Comparison of ENCODE assay signal across 14 cellular contexts in genomic region chr4:110064295-110064694, GRCh38.
DNase-seq lines count a peak whose midpoint lies in the region; ATAC-seq and TF ChIP-seq lines count a peak whose summit lies in the region.
"Had no signal": no experiment of that assay in that cellular context is flagged by ENCODE, and none has a peak within 500 bp of the region (broad histone marks: within the 10 kb centered on the region; RNA-seq: fewer than 3 reads in every experiment).

No MANE protein-coding gene starts in this region.

- H3K9me1 ChIP-seq in IMR-90 (ENCODE audit: insufficient read depth, low read length): peaks cover 5% of the 10 kb centered on the region; the same call in 1 of the 2 replicates

- no TSS peak for BruUV-seq in IMR-90 (replicated peaks; lab: Mats Ljungman, UMichigan)

- no peak overlapping the region for H2AK9ac ChIP-seq in IMR-90 (replicated peaks; ENCODE audit: low read depth, low read length, poor library complexity)

- POLR2A ChIA-PET in IMR-90 (lab: Charles Lee; ENCODE audit: unreplicated experiment): no interaction called here

- intact Hi-C loops in IMR-90 (cut with micrococcal nuclease): no loop called here

- CTCF ChIA-PET in IMR-90 (lab: Yijun Ruan, JAX): interaction anchor here (0.7 kb wide), 1 partner anchor 93 kb away, joined by 3 read pairs; no protein-coding TSS in a partner anchor

- no peak for DNase-seq in IMR-90
- DNase-seq in T-helper 17 cell: no peak
- peak; percentile 8 for DNase-seq in choroid plexus epithelial cell (ENCODE audit: low read depth)
- no peak for DNase-seq in COLO668 (lab: John Stamatoyannopoulos, UW; ENCODE audit: unreplicated experiment)
- DNase-seq in AG08396 (ENCODE audit: low spot score): no peak
- DNase-seq: AML-193; CD8-positive, alpha-beta memory T cell; DMS53; HCEC 1CT; HFFc6 had no signal

- peak overlapping the region; percentile 19 for H3K27ac Mint-ChIP-seq in T-helper 17 cell
- H3K27ac Mint-ChIP-seq: HFFc6 had no signal

- H3K4me3 ChIP-seq in IMR-90 (ENCODE audit: insufficient read depth, low read depth, low read length): no peak overlapping the region
- H3K4me3 ChIP-seq in choroid plexus epithelial cell (ENCODE audit: low read depth, low read length): no peak overlapping the region
- no peak overlapping the region for H3K4me3 ChIP-seq in liver (ENCODE audit: low read depth in 1 of 3, low read length in 3 of 3)
- H3K4me3 ChIP-seq: BLaER1 had no signal

- no peak overlapping the region for H3K4me3 Mint-ChIP-seq in T-helper 17 cell
- H3K4me3 Mint-ChIP-seq: CD8-positive, alpha-beta memory T cell; HFFc6 had no signal

- H2AFZ ChIP-seq in IMR-90 (replicated peaks; ENCODE audit: low read length, poor library complexity): no peak overlapping the region

- no peak overlapping the region for H3K18ac ChIP-seq in IMR-90 (ENCODE audit: low read depth, low read length)

- H4K8ac ChIP-seq in IMR-90 (ENCODE audit: low read depth in 2 of 2, low read length in 2 of 2): no peak overlapping the region

- 0 out of 4 replicates have a peak, but pooled peaks cover 0 to 3% of the 10 kb centered on the region in 2 experiments for H3K79me1 ChIP-seq in IMR-90 (ENCODE audit: low read depth in 1 of 2, low read length in 2 of 2)

- H2BK15ac ChIP-seq in IMR-90 (ENCODE audit: low read depth, low read length): no peak overlapping the region

- ATAC-seq in IMR-90 (ENCODE audit: low read depth) (no peak), T-helper 17 cell (no peak), HG02981 (IDR thresholded peaks at IDR 0.05; ENCODE audit: unreplicated experiment) (no peak)

- no peak overlapping the region for H3K4ac ChIP-seq in IMR-90 (ENCODE audit: low read depth, low read length)

- H3K9me3 ChIP-seq in IMR-90 (ENCODE audit: control insufficient read depth, insufficient read depth, low read length) (no peaks in the 10 kb centered on the region), T-helper 17 cell (ENCODE audit: control insufficient read depth, low read length, poor library complexity, severe bottlenecking) (no peaks in the 10 kb centered on the region), liver (ENCODE audit: control insufficient read depth in 4 of 4, low read length in 3 of 4) (no peaks in the 10 kb centered on the region)
- H3K9me3 ChIP-seq: BLaER1 had no signal

- no peaks in the 10 kb centered on the region for H4K20me1 ChIP-seq in IMR-90 (ENCODE audit: insufficient read depth, low read length)
- H4K20me1 ChIP-seq: BLaER1 had no signal

- dilution Hi-C loops in IMR-90 (cut with HindIII; ENCODE audit: low sequenced_read_pairs, unreplicated experiment): no loop called here

- H2BK20ac ChIP-seq in IMR-90 (ENCODE audit: low read depth, low read length): no peak overlapping the region

- H3K27ac ChIP-seq in IMR-90 (ENCODE audit: insufficient read depth, low read length): no peak overlapping the region
- H3K27ac ChIP-seq in liver (ENCODE audit: low read depth in 1 of 2, low read length in 2 of 2): no peak overlapping the region
- H3K27ac ChIP-seq: BLaER1, HL-60 had no signal

- H3K27me3 Mint-ChIP-seq in T-helper 17 cell: no peaks in the 10 kb centered on the region
- H3K27me3 Mint-ChIP-seq: CD8-positive, alpha-beta memory T cell had no signal

- in situ Hi-C loops in IMR-90 (cut with MboI; ENCODE audit: low sequenced_read_pairs): no loop called here

- no peak overlapping the region for H2BK5ac ChIP-seq in IMR-90 (ENCODE audit: low read depth, low read length, poor library complexity, severe bottlenecking)

- no peak overlapping the region for H3K23ac ChIP-seq in IMR-90 (ENCODE audit: low read depth, low read length)

- H3K4me1 ChIP-seq in IMR-90 (ENCODE audit: control insufficient read depth, insufficient read depth, low read length) (peaks cover 3% of the 10 kb centered on the region; the same call in 1 of the 2 replicates), liver (ENCODE audit: control insufficient read depth in 4 of 4, insufficient read depth in 4 of 4, low read length in 3 of 4) (peaks cover 0 to 29% (median 7%) of the 10 kb centered on the region in 4 donors)

- no peak overlapping the region for H2AK5ac ChIP-seq in IMR-90 (ENCODE audit: low read depth, low read length)

- H3K27me3 ChIP-seq in IMR-90 (ENCODE audit: control insufficient read depth, insufficient read depth, low read length) (no peaks in the 10 kb centered on the region), liver (ENCODE audit: control insufficient read depth in 4 of 4, insufficient read depth in 4 of 4, low read length in 3 of 4) (no peaks in the 10 kb centered on the region)
- H3K27me3 ChIP-seq: BLaER1 had no signal

- no peak overlapping the region for H3K4me2 ChIP-seq in IMR-90 (ENCODE audit: low read depth, low read length)
- H3K4me2 ChIP-seq: BLaER1 had no signal

- TF ChIP-seq CTCF in IMR-90 (conservative IDR thresholded peaks at IDR 0.05; ENCODE audit: low read depth, low read length) (no peak), choroid plexus epithelial cell (conservative IDR thresholded peaks at IDR 0.05; ENCODE audit: low read depth, low read length) (no peak), liver (IDR thresholded peaks at IDR 0.05; ENCODE audit: low read depth, low read length, missing input control) (no peak)

- no peak overlapping the region for H3K9ac ChIP-seq in IMR-90 (ENCODE audit: low read depth, low read length)
- H3K9ac ChIP-seq in liver (ENCODE audit: low read depth in 1 of 2, low read length in 2 of 2): no peak overlapping the region
- H3K9ac ChIP-seq: BLaER1 had no signal

- H2BK120ac ChIP-seq in IMR-90 (ENCODE audit: low read depth, low read length): no peak overlapping the region

- TF ChIP-seq RAD21 in IMR-90 (IDR thresholded peaks at IDR 0.05; ENCODE audit: low read length): no peak
- TF ChIP-seq RAD21 in liver (IDR thresholded peaks at IDR 0.05): peak in 1 of 2 donors; percentile 15

- H3K36me3 ChIP-seq in IMR-90 (ENCODE audit: control insufficient read depth, insufficient read depth, low read length) (no peaks in the 10 kb centered on the region), liver (ENCODE audit: control insufficient read depth in 4 of 4, insufficient read depth in 3 of 4, low read depth in 1 of 4, low read length in 3 of 4) (no peaks in the 10 kb centered on the region)
- H3K36me3 ChIP-seq: BLaER1 had no signal

- no peak overlapping the region for H3K56ac ChIP-seq in IMR-90 (ENCODE audit: extremely low read depth, insufficient read depth, low read length)

- H4K5ac ChIP-seq in IMR-90 (ENCODE audit: low read depth, low read length): no peak overlapping the region

- H3K36me3 Mint-ChIP-seq in T-helper 17 cell (ENCODE audit: low read depth): no peaks in the 10 kb centered on the region
- H3K36me3 Mint-ChIP-seq: CD8-positive, alpha-beta memory T cell had no signal

- no peak for TF ChIP-seq POLR2A in IMR-90 (IDR thresholded peaks at IDR 0.05; ENCODE audit: low read depth, low read length)

- no peak overlapping the region for H4K91ac ChIP-seq in IMR-90 (ENCODE audit: insufficient read depth, low read depth, low read length)

- no CpG with 5 or more reads among the region's 1 CpG for WGBS in IMR-90 (ENCODE audit: extremely low coverage in 2 of 2, insufficient read length in 1 of 2), 2 experiments
- WGBS in liver: 38% methylated on average over 1 of the region's 1 CpG

- peaks cover 20% of the 10 kb centered on the region for H3K4me1 Mint-ChIP-seq in T-helper 17 cell

- H3K14ac ChIP-seq in IMR-90 (replicated peaks; ENCODE audit: low read depth, low read length): no peak overlapping the region

TF ChIP-seq in IMR-90, 13 proteins besides CTCF, POLR2A, EP300 and RAD21:
- no peak for TF ChIP-seq RCOR1 (IDR thresholded peaks at IDR 0.05; ENCODE audit: insufficient replicate concordance, low read length)
- TF ChIP-seq RFX5 (IDR thresholded peaks at IDR 0.05; ENCODE audit: low read depth, low read length): no peak
- TF ChIP-seq NFE2L2 (IDR thresholded peaks at IDR 0.05; ENCODE audit: low read depth, low read length): no peak
- TF ChIP-seq CEBPB (IDR thresholded peaks at IDR 0.05; ENCODE audit: low read depth, low read length): 0 out of 2 replicates have a peak, but pooled peaks have one; percentile 37

TF ChIP-seq in liver, 16 proteins besides CTCF, POLR2A, EP300 and RAD21 (continues in another document):
- no peak for TF ChIP-seq NR2F2 (IDR thresholded peaks at IDR 0.05)
- TF ChIP-seq SP1 (IDR thresholded peaks at IDR 0.05): peak; percentile 28
- peak; percentile 47 for TF ChIP-seq FOXA2 (IDR thresholded peaks at IDR 0.05)
- no peak for TF ChIP-seq FOXA1 (IDR thresholded peaks at IDR 0.05)
- TF ChIP-seq MAX (IDR thresholded peaks at IDR 0.05): peak; percentile 38
- peak; percentile 56 for TF ChIP-seq ZBTB33 (IDR thresholded peaks at IDR 0.05)
- no peak for TF ChIP-seq ATF3 (IDR thresholded peaks at IDR 0.05)
- TF ChIP-seq YY1 (IDR thresholded peaks at IDR 0.05): peak; percentile 37
- peak; percentile 59 to 82 for TF ChIP-seq RXRA (IDR thresholded peaks at IDR 0.05)
- TF ChIP-seq JUND (IDR thresholded peaks at IDR 0.05): peak in 1 of 2 donors; percentile 64
